ENCODE assay signal across 27 cellular contexts in genomic region chr21:42298657-42299056, GRCh38. TPM values are rescaled to one million over a fixed set of nuclear protein-coding genes. Genes with fewer than 3 reads are reported as not detected.
DNase-seq lines count a peak whose midpoint lies in the region; ATAC-seq, FAIRE-seq and TF ChIP-seq lines count a peak whose summit lies in the region.
"Had no signal": no experiment of that assay in that cellular context is flagged by ENCODE, and none has a peak within 500 bp of the region (broad histone marks: within the 10 kb centered on the region; RNA-seq: fewer than 3 reads in every experiment).

No MANE protein-coding gene starts in this region.

- dilution Hi-C loops in mammary epithelial cell (cut with HindIII; ENCODE audit: low sequenced_read_pairs) = no loop called here

- H3K36me3 Mint-ChIP-seq in WTC11 = no peaks in the 10 kb centered on the region
- H3K36me3 Mint-ChIP-seq in T-helper 2 cell treated with Interferon-gamma antibody and Interleukin-4, amounts not matched to agents 5 μg/mL and 100 μg/mL, for 36 hours (ENCODE audit: low read depth) = peaks cover 6% of the 10 kb centered on the region

- H3K4me2 ChIP-seq in mammary epithelial cell (ENCODE audit: insufficient read depth, low read depth, low read length) = no peak overlapping the region
- H3K4me2 ChIP-seq in HepG2 (ENCODE audit: low read depth, low read length) = no peak overlapping the region
- H3K4me2 ChIP-seq: A549, GM23338 had no signal

- TF ChIP-seq CTCF in breast epithelium (IDR thresholded peaks at IDR 0.05) (no peak), mammary epithelial cell (conservative IDR thresholded peaks at IDR 0.05 in 1 of 2, IDR thresholded peaks at IDR 0.05 in 1 of 2; ENCODE audit: extremely low read depth in 1 of 2, insufficient read depth in 1 of 2, low read depth in 1 of 2, low read length in 2 of 2) (no peak), WTC11 (IDR thresholded peaks at IDR 0.05) (no peak), kidney (IDR thresholded peaks at IDR 0.05; ENCODE audit: borderline replicate concordance, extremely low read depth, insufficient read depth) (no peak), HepG2 (CRISPR knock-in tag; IDR thresholded peaks at IDR 0.05) (no peak)

- H3K9me3 Mint-ChIP-seq in WTC11 = no peaks in the 10 kb centered on the region
- H3K9me3 Mint-ChIP-seq in T-helper 2 cell treated with Interferon-gamma antibody and Interleukin-4, amounts not matched to agents 5 μg/mL and 100 μg/mL, for 36 hours = no peaks in the 10 kb centered on the region
- H3K9me3 Mint-ChIP-seq: CD4-positive, alpha-beta T cell; GM23338 had no signal

- peaks cover 12% of the 10 kb centered on the region for H3K4me1 Mint-ChIP-seq in WTC11
- peaks cover 19% of the 10 kb centered on the region for H3K4me1 Mint-ChIP-seq in T-helper 2 cell treated with Interferon-gamma antibody and Interleukin-4, amounts not matched to agents 5 μg/mL and 100 μg/mL, for 36 hours (ENCODE audit: low read depth)

- TF ChIP-seq EP300 in HepG2 (IDR thresholded peaks at IDR 0.05; ENCODE audit: low read depth in 2 of 2, low read length in 2 of 2) (no peak), HepG2 (CRISPR knock-in tag; IDR thresholded peaks at IDR 0.05; ENCODE audit: borderline replicate concordance) (no peak)

- H3K27me3 ChIP-seq in breast epithelium (no peaks in the 10 kb centered on the region), mammary epithelial cell (ENCODE audit: insufficient read depth, low read length) (no peaks in the 10 kb centered on the region), skeletal muscle tissue (ENCODE audit: control insufficient read depth in 3 of 3, insufficient read depth in 3 of 3, low read length in 3 of 3) (no peaks in the 10 kb centered on the region), HepG2 (ENCODE audit: control insufficient read depth in 1 of 2, insufficient read depth in 2 of 2, low read length in 2 of 2) (peaks cover 5 to 47% of the 10 kb centered on the region in 2 experiments; a peak in 3 of 5 replicates)

- TF ChIP-seq POLR2A in breast epithelium (IDR thresholded peaks at IDR 0.05) = no peak
- TF ChIP-seq POLR2A in HepG2 (IDR thresholded peaks at IDR 0.05; ENCODE audit: insufficient read depth in 1 of 2, low read depth in 2 of 2, low read length in 2 of 2) = no peak

- POLR2A ChIA-PET in WTC11 (lab: Charles Lee) (no interaction called here), HepG2 (lab: Yijun Ruan, JAX) (no interaction called here)

- H3K27ac Mint-ChIP-seq in WTC11 = no peak overlapping the region
- no peak overlapping the region for H3K27ac Mint-ChIP-seq in T-helper 2 cell treated with Interferon-gamma antibody and Interleukin-4, amounts not matched to agents 5 μg/mL and 100 μg/mL, for 36 hours
- H3K27ac Mint-ChIP-seq: CD4-positive, alpha-beta T cell; GM23338 had no signal

- H3K27ac ChIP-seq in breast epithelium (peak overlapping the region; percentile 84 to 90), mammary epithelial cell (ENCODE audit: insufficient read depth, low read depth, low read length) (no peak overlapping the region), kidney (ENCODE audit: low read depth in 2 of 2, low read length in 2 of 2) (no peak overlapping the region), skeletal muscle tissue (ENCODE audit: low read depth, low read length) (peak overlapping the region; percentile 40), HepG2 (ENCODE audit: extremely low read length, insufficient read depth, low read length) (no peak overlapping the region)
- H3K27ac ChIP-seq: 22Rv1, A549, C4-2B, HL-60 had no signal

- FAIRE-seq in kidney (lab: Jason Lieb, UNC) = no peak
- FAIRE-seq in HepG2 (lab: Jason Lieb, UNC) = no peak
- FAIRE-seq: A549, D721Med, GM12892, GM18507, H54 had no signal

- in situ Hi-C loops in mammary epithelial cell (cut with MboI; ENCODE audit: low sequenced_read_pairs in 2 of 2) (no loop called here), HepG2 (cut with HindIII; ENCODE audit: extremely low pct_ligation_motif_present, low pct_unique_long_range_greater_than_20kb) (no loop called here)

- H3K79me2 ChIP-seq in mammary epithelial cell (ENCODE audit: insufficient read depth, low read length) (no peaks in the 10 kb centered on the region), HepG2 (ENCODE audit: insufficient read depth, low read length) (no peaks in the 10 kb centered on the region)

- H3K9ac ChIP-seq in mammary epithelial cell (ENCODE audit: insufficient read depth, low read length) (no peak overlapping the region), kidney (ENCODE audit: low read length in 2 of 2) (no peak overlapping the region), skeletal muscle tissue (ENCODE audit: low read depth in 1 of 3, low read length in 3 of 3) (no peak overlapping the region), HepG2 (ENCODE audit: insufficient read depth, low read depth, low read length) (no peak overlapping the region)

- H3K4me3 ChIP-seq in breast epithelium = no peak overlapping the region
- H3K4me3 ChIP-seq in mammary epithelial cell (replicated peaks in 1 of 3; ENCODE audit: insufficient read depth in 1 of 3, low read depth in 2 of 3, low read length in 3 of 3) = no peak overlapping the region
- no peak overlapping the region for H3K4me3 ChIP-seq in kidney (ENCODE audit: low read length in 2 of 2)
- H3K4me3 ChIP-seq in skeletal muscle tissue (ENCODE audit: low read length in 3 of 3) = no peak overlapping the region
- no peak overlapping the region for H3K4me3 ChIP-seq in HepG2 (replicated peaks in 1 of 3; ENCODE audit: insufficient read depth in 1 of 3, low read depth in 2 of 3, low read length in 3 of 3)
- H3K4me3 ChIP-seq: A549, GM23338 had no signal

- BruUV-seq in mammary epithelial cell (replicated peaks; lab: Mats Ljungman, UMichigan) (no TSS peak), HepG2 (replicated peaks; lab: Mats Ljungman, UMichigan) (no TSS peak)

- WGBS in mammary epithelial cell (ENCODE audit: low coverage, missing lambda C conversion rate) = 73% methylated on average over 5 of the region's 5 CpGs
- WGBS in HepG2 (ENCODE audit: low lambda C conversion rate) = 7% methylated on average over 2 of the region's 5 CpGs

- CTCF ChIA-PET in mammary epithelial cell (lab: Charles Lee; ENCODE audit: low non-redundant PET) = no interaction called here
- CTCF ChIA-PET in WTC11 (lab: Charles Lee) = interaction anchor here (1.2 to 4.1 kb wide), 2 partner anchors 12 to 19 kb away, joined by 3 to 32 read pairs; no protein-coding TSS in a partner anchor
- CTCF ChIA-PET in HepG2 (lab: Yijun Ruan, JAX; ENCODE audit: low intra/inter-chr PET ratio, low total read pairs) = no interaction called here

- no peak for TF ChIP-seq RAD21 in HepG2 (CRISPR knock-in tag; IDR thresholded peaks at IDR 0.05)

- H3K4me1 ChIP-seq in breast epithelium (peaks cover 0 to 4% of the 10 kb centered on the region in 2 donors), mammary epithelial cell (ENCODE audit: insufficient read depth, low read length) (no peaks in the 10 kb centered on the region), kidney (ENCODE audit: control insufficient read depth in 1 of 2, insufficient read depth in 1 of 2, low read depth in 1 of 2, low read length in 2 of 2) (no peaks in the 10 kb centered on the region), skeletal muscle tissue (ENCODE audit: control insufficient read depth in 3 of 3, insufficient read depth in 3 of 3, low read length in 3 of 3) (peaks cover 18 to 27% (median 18%) of the 10 kb centered on the region in 3 donors), HepG2 (ENCODE audit: insufficient read depth, low read length) (no peaks in the 10 kb centered on the region)
- H3K4me1 ChIP-seq: A549, Caco-2 had no signal

- H3K27me3 Mint-ChIP-seq in WTC11 (ENCODE audit: low read depth) = no peaks in the 10 kb centered on the region
- no peaks in the 10 kb centered on the region for H3K27me3 Mint-ChIP-seq in T-helper 2 cell treated with Interferon-gamma antibody and Interleukin-4, amounts not matched to agents 5 μg/mL and 100 μg/mL, for 36 hours (ENCODE audit: low read depth)
- H3K27me3 Mint-ChIP-seq: CD4-positive, alpha-beta T cell had no signal

- H2AFZ ChIP-seq in mammary epithelial cell (ENCODE audit: low read depth, low read length) (no peak overlapping the region), HepG2 (ENCODE audit: low read length) (no peak overlapping the region)
- H2AFZ ChIP-seq: GM23338 had no signal

- no peak for DNase-seq in breast epithelium (ENCODE audit: low spot score in 2 of 2)
- DNase-seq in mammary epithelial cell = no peak
- DNase-seq in WTC11 (ENCODE audit: low spot score) = no peak
- peak; percentile 41 for DNase-seq in kidney
- no peak for DNase-seq in T-helper 2 cell treated with Interferon-gamma antibody and Interleukin-4, amounts not matched to agents 5 μg/mL and 100 μg/mL, for 36 hours (ENCODE audit: low spot score)
- no peak for DNase-seq in epidermal melanocyte (ENCODE audit: insufficient read length, low spot score)
- no peak for DNase-seq in HepG2 (ENCODE audit: low spot score)
- DNase-seq: AML-193, Caco-2, DMS153, DMS79, GDM1, HCEC 1CT had no signal

- intact Hi-C loops in breast epithelium (cut with DNase I; ENCODE audit: low total_unique reads) = no loop called here
- intact Hi-C loops in mammary epithelial cell (cut with micrococcal nuclease) = no loop called here
- intact Hi-C loops in kidney (cut with DNase I) = no loop called here
- intact Hi-C loops in HepG2 (cut with micrococcal nuclease; ENCODE audit: unreplicated experiment) = no loop called here

- no peak overlapping the region for H3K4me3 Mint-ChIP-seq in WTC11
- no peak overlapping the region for H3K4me3 Mint-ChIP-seq in T-helper 2 cell treated with Interferon-gamma antibody and Interleukin-4, amounts not matched to agents 5 μg/mL and 100 μg/mL, for 36 hours
- H3K4me3 Mint-ChIP-seq: GM23338 had no signal

- H3K9me3 ChIP-seq in breast epithelium = no peaks in the 10 kb centered on the region
- H3K9me3 ChIP-seq in mammary epithelial cell (replicated peaks; ENCODE audit: insufficient read depth, low read length) = no peaks in the 10 kb centered on the region
- no peaks in the 10 kb centered on the region for H3K9me3 ChIP-seq in kidney (ENCODE audit: control insufficient read depth in 1 of 2, low read length in 2 of 2)
- no peaks in the 10 kb centered on the region for H3K9me3 ChIP-seq in skeletal muscle tissue (ENCODE audit: control insufficient read depth in 3 of 3, low read length in 3 of 3)
- no peaks in the 10 kb centered on the region for H3K9me3 ChIP-seq in HepG2 (ENCODE audit: low read length)
- H3K9me3 ChIP-seq: A549, Caco-2 had no signal

- peak; percentile 23; the same call in 1 of the 2 replicates for ATAC-seq in WTC11
- no peak for ATAC-seq in HepG2
- ATAC-seq: A549 had no signal

- H3K36me3 ChIP-seq in breast epithelium (no peaks in the 10 kb centered on the region), mammary epithelial cell (ENCODE audit: insufficient read depth, low read length) (no peaks in the 10 kb centered on the region), kidney (ENCODE audit: control insufficient read depth in 1 of 2, insufficient read depth in 2 of 2, low read length in 2 of 2) (peaks cover 0 to under 1% of the 10 kb centered on the region in 2 donors), skeletal muscle tissue (ENCODE audit: control insufficient read depth in 3 of 3, insufficient read depth in 3 of 3, low read length in 3 of 3) (peaks cover 37 to 58% (median 51%) of the 10 kb centered on the region in 3 donors), HepG2 (replicated peaks in 1 of 2; ENCODE audit: control insufficient read depth in 1 of 2, insufficient read depth in 2 of 2, low read length in 2 of 2) (no peaks in the 10 kb centered on the region)

- no peaks in the 10 kb centered on the region for H4K20me1 ChIP-seq in mammary epithelial cell (ENCODE audit: insufficient read depth, low read length)
- no peaks in the 10 kb centered on the region; the same call in 1 of the 2 replicates for H4K20me1 ChIP-seq in HepG2 (ENCODE audit: insufficient read depth, low read length)

RNA-seq across cellular contexts. Expression of gene TFF3, which starts 16.6 kb away (rescaled TPM):
- total RNA-seq in breast epithelium (100 to 1,000 TPM in 1 of 3 donors, 10 to 100 TPM in 1, under 1 TPM in 1; 0.96 to 108 (median 11.4) TPM), mammary epithelial cell (not detected), WTC11 (2021) (2.9 to 4.2 TPM (median 3.5 TPM) in 3 replicates), kidney (22.4 TPM), skeletal muscle tissue (5.2 TPM), HepG2 (2016; rRNA removed; fragmentation: Illumina TruSeq; extraction: Trizol) (7.9 and 14.2 TPM in 2 replicates)
- polyA plus RNA-seq in mammary epithelial cell (not detected), kidney (ENCODE audit: insufficient read depth, low read depth, low replicate concordance) (10.0 TPM), HepG2 (2011; rRNA removed) (26.9 and 27.0 TPM in 2 replicates)
- not detected for polyA minus RNA-seq in mammary epithelial cell
- 9.4 and 9.9 TPM in 2 replicates for total RNA-seq in HepG2 (2016; cell fraction: cytosol; rRNA removed; fragmentation: Illumina TruSeq; extraction: Trizol; ENCODE audit: low read depth)
- 10.8 and 14.1 TPM in 2 replicates for total RNA-seq in HepG2 (2016; cell fraction: insoluble cytoplasmic fraction; rRNA removed; fragmentation: Illumina TruSeq; extraction: Trizol)
- total RNA-seq in HepG2 (2016; cell fraction: membrane; rRNA removed; fragmentation: Illumina TruSeq; extraction: Trizol) = 8.0 and 8.6 TPM in 2 replicates
- total RNA-seq in HepG2 (2016; cell fraction: nucleus; rRNA removed; fragmentation: Illumina TruSeq; extraction: Trizol) = 5.1 and 9.3 TPM in 2 replicates
- 15.9 and 30.0 TPM in 2 replicates for polyA plus RNA-seq in HepG2 (2011; cell fraction: cytosol; rRNA removed)
- polyA plus RNA-seq in HepG2 (2011; cell fraction: nucleus; rRNA removed) = 16.3 and 18.8 TPM in 2 replicates
- polyA plus RNA-seq in HepG2 (2012) = 14.9 and 18.1 TPM in 2 replicates
- 7.3 and 9.3 TPM in 2 replicates for polyA plus RNA-seq in HepG2 (2016; cell fraction: cytosol; fragmentation: Illumina TruSeq; extraction: Trizol; ENCODE audit: low read depth)
- polyA plus RNA-seq in HepG2 (2016; cell fraction: insoluble cytoplasmic fraction; fragmentation: Illumina TruSeq; extraction: Trizol; ENCODE audit: low read depth) = 5.5 and 6.2 TPM in 2 replicates
- polyA plus RNA-seq in HepG2 (2016; cell fraction: membrane; fragmentation: Illumina TruSeq; extraction: Trizol; ENCODE audit: low read depth) = 4.6 and 6.5 TPM in 2 replicates
- polyA plus RNA-seq in HepG2 (2016; cell fraction: nucleus; fragmentation: Illumina TruSeq; extraction: Trizol; ENCODE audit: insufficient read depth, low read depth) = 9.5 and 10.5 TPM in 2 replicates
- 10.8 TPM in 1 of 2 replicates, not detected in the other for polyA minus RNA-seq in HepG2 (2011; rRNA and poly(A)+ RNA removed; ENCODE audit: low replicate concordance)
- 6.5 and 7.7 TPM in 2 replicates for polyA minus RNA-seq in HepG2 (2011; cell fraction: cytosol; rRNA and poly(A)+ RNA removed)
- polyA minus RNA-seq in HepG2 (2011; cell fraction: nucleus; rRNA and poly(A)+ RNA removed) = 0.77 and 1.7 TPM in 2 replicates
- total RNA-seq: CD4-positive, alpha-beta T cell; HT1080 had no signal
- polyA plus RNA-seq: BJ had no signal

RNA-seq across cellular contexts. Expression of gene TFF2, which starts 52.1 kb away (rescaled TPM):
- total RNA-seq in breast epithelium (not detected), mammary epithelial cell (not detected), WTC11 (2021) (0.33 TPM in 1 of 3 replicates, not detected in the others), kidney (not detected), skeletal muscle tissue (not detected), HepG2 (2016; rRNA removed; fragmentation: Illumina TruSeq; extraction: Trizol) (not detected in 2 replicates)
- polyA plus RNA-seq in mammary epithelial cell (not detected), kidney (ENCODE audit: insufficient read depth, low read depth, low replicate concordance) (not detected), HepG2 (2011; rRNA removed) (1.5 and 1.6 TPM in 2 replicates)
- not detected for polyA minus RNA-seq in mammary epithelial cell
- total RNA-seq in HepG2 (2016; cell fraction: cytosol; rRNA removed; fragmentation: Illumina TruSeq; extraction: Trizol; ENCODE audit: low read depth) = not detected in 2 replicates
- not detected in 2 replicates for total RNA-seq in HepG2 (2016; cell fraction: insoluble cytoplasmic fraction; rRNA removed; fragmentation: Illumina TruSeq; extraction: Trizol)
- total RNA-seq in HepG2 (2016; cell fraction: membrane; rRNA removed; fragmentation: Illumina TruSeq; extraction: Trizol) = not detected in 2 replicates
- total RNA-seq in HepG2 (2016; cell fraction: nucleus; rRNA removed; fragmentation: Illumina TruSeq; extraction: Trizol) = not detected in 2 replicates
- 0.50 and 1.2 TPM in 2 replicates for polyA plus RNA-seq in HepG2 (2011; cell fraction: cytosol; rRNA removed)
- 0.58 and 0.73 TPM in 2 replicates for polyA plus RNA-seq in HepG2 (2011; cell fraction: nucleus; rRNA removed)
- polyA plus RNA-seq in HepG2 (2012) = 0.23 and 0.47 TPM in 2 replicates
- not detected in 2 replicates for polyA plus RNA-seq in HepG2 (2016; cell fraction: cytosol; fragmentation: Illumina TruSeq; extraction: Trizol; ENCODE audit: low read depth)
- not detected in 2 replicates for polyA plus RNA-seq in HepG2 (2016; cell fraction: insoluble cytoplasmic fraction; fragmentation: Illumina TruSeq; extraction: Trizol; ENCODE audit: low read depth)
- not detected in 2 replicates for polyA plus RNA-seq in HepG2 (2016; cell fraction: membrane; fragmentation: Illumina TruSeq; extraction: Trizol; ENCODE audit: low read depth)
- not detected in 2 replicates for polyA plus RNA-seq in HepG2 (2016; cell fraction: nucleus; fragmentation: Illumina TruSeq; extraction: Trizol; ENCODE audit: insufficient read depth, low read depth)
- polyA minus RNA-seq in HepG2 (2011; rRNA and poly(A)+ RNA removed; ENCODE audit: low replicate concordance) = 0.91 TPM in 1 of 2 replicates, not detected in the other
- polyA minus RNA-seq in HepG2 (2011; cell fraction: cytosol; rRNA and poly(A)+ RNA removed) = not detected in 2 replicates
- polyA minus RNA-seq in HepG2 (2011; cell fraction: nucleus; rRNA and poly(A)+ RNA removed) = not detected in 2 replicates
- total RNA-seq: CD4-positive, alpha-beta T cell; Daoy; GM23338; HT1080 had no signal
- polyA plus RNA-seq: A549, BJ, GM23338 had no signal

Comparison
In these comparisons a context has a peak if more than half of its experiments do, and no peak if none do; other contexts are left out.
1. H3K27ac ChIP-seq: peak in breast epithelium (2 of 2) and skeletal muscle tissue (single experiment); none in mammary epithelial cell (single experiment), kidney (0 of 2) and HepG2 (single experiment).